ENCODE assay signal across 12 cellular contexts in genomic region chr9:111178361-111179043, GRCh38.
DNase-seq lines count a peak whose midpoint lies in the region; ATAC-seq lines count a peak whose summit lies in the region.
"Had no signal": no experiment of that assay in that cellular context is flagged by ENCODE, and none has a peak within 500 bp of the region (broad histone marks: within the 10 kb centered on the region; RNA-seq: fewer than 3 reads in every experiment).

No MANE protein-coding gene starts in this region.

- CTCF ChIA-PET in naive thymus-derived CD4-positive, alpha-beta T cell (lab: Charles Lee): interaction anchor here (0.6 kb wide), 1 partner anchor 58 kb away, joined by 3 read pairs; no protein-coding TSS in a partner anchor

- POLR2A ChIA-PET in naive thymus-derived CD4-positive, alpha-beta T cell (lab: Charles Lee): no interaction called here

- no peak overlapping the region for H3K27ac Mint-ChIP-seq in naive thymus-derived CD4-positive, alpha-beta T cell
- H3K27ac Mint-ChIP-seq: stimulated activated effector memory CD8-positive, alpha-beta T cell treated with anti-CD3 and anti-CD28 coated beads, Interleukin-12 subunit alpha, Interleukin-12 subunit beta, amount 100 ng/mL, for 72 hours had no signal

- no peaks in the 10 kb centered on the region for H3K36me3 ChIP-seq in endocrine pancreas (ENCODE audit: control insufficient read depth, insufficient read depth, low read length)
- H3K36me3 ChIP-seq in naive thymus-derived CD4-positive, alpha-beta T cell (ENCODE audit: control insufficient read depth in 2 of 3, insufficient read depth in 3 of 3, low read length in 3 of 3): no peaks in the 10 kb centered on the region
- H3K36me3 ChIP-seq: heart left ventricle had no signal

- intact Hi-C loops in naive thymus-derived CD4-positive, alpha-beta T cell (cut with micrococcal nuclease): no loop called here

- peaks cover 4 to 8% (median 4%) of the 10 kb centered on the region in 5 donors for H3K27me3 Mint-ChIP-seq in naive thymus-derived CD4-positive, alpha-beta T cell

- no peaks in the 10 kb centered on the region for H3K27me3 ChIP-seq in endocrine pancreas (ENCODE audit: control insufficient read depth, insufficient read depth, low read length)
- H3K27me3 ChIP-seq in naive thymus-derived CD4-positive, alpha-beta T cell (ENCODE audit: control insufficient read depth in 2 of 2, insufficient read depth in 2 of 2, low read length in 2 of 2): no peaks in the 10 kb centered on the region
- H3K27me3 ChIP-seq: heart left ventricle had no signal

- DNase-seq in EL: peak; percentile 87
- DNase-seq in NCI-H1930 (lab: John Stamatoyannopoulos, UW): peak; percentile 9 to 46
- peak; percentile 78 for DNase-seq in non-pigmented ciliary epithelial cell (ENCODE audit: low read depth)
- DNase-seq in NCI-H748 treated with DMSO at 0.1 percent for 48 hours (lab: John Stamatoyannopoulos, UW): no peak
- DNase-seq in NCI-H146 (lab: John Stamatoyannopoulos, UW): no peak
- DNase-seq in activated naive CD4-positive, alpha-beta T cell treated with anti-CD3 and anti-CD28 coated beads, Interleukin-2, amount 50 U/mL, for 16 hours: no peak
- DNase-seq in naive thymus-derived CD4-positive, alpha-beta T cell: no peak
- DNase-seq: heart left ventricle; NCI-H1048; stimulated activated CD4-positive, alpha-beta T cell treated with anti-CD3 and anti-CD28 coated beads, Interleukin-15, amount 100 ng/mL, for 24 hours had no signal

- ATAC-seq in naive thymus-derived CD4-positive, alpha-beta T cell: no peak
- ATAC-seq: stimulated activated effector memory CD8-positive, alpha-beta T cell treated with anti-CD3 and anti-CD28 coated beads, Interleukin-12 subunit alpha, Interleukin-12 subunit beta, amount 100 ng/mL, for 72 hours had no signal

- no peaks in the 10 kb centered on the region for H3K4me1 ChIP-seq in endocrine pancreas (ENCODE audit: control insufficient read depth, insufficient read depth, low read length)
- no peaks in the 10 kb centered on the region for H3K4me1 ChIP-seq in naive thymus-derived CD4-positive, alpha-beta T cell (ENCODE audit: control insufficient read depth in 2 of 2, insufficient read depth in 2 of 2, low read length in 2 of 2)
- H3K4me1 ChIP-seq: heart left ventricle had no signal

- H3K9me3 Mint-ChIP-seq in naive thymus-derived CD4-positive, alpha-beta T cell: peaks cover 0 to 9% (median 0%) of the 10 kb centered on the region in 11 donors
- H3K9me3 Mint-ChIP-seq: stimulated activated effector memory CD8-positive, alpha-beta T cell treated with anti-CD3 and anti-CD28 coated beads, Interleukin-12 subunit alpha, Interleukin-12 subunit beta, amount 100 ng/mL, for 72 hours had no signal

- H3K4me3 Mint-ChIP-seq in naive thymus-derived CD4-positive, alpha-beta T cell: no peak overlapping the region
- H3K4me3 Mint-ChIP-seq: stimulated activated effector memory CD8-positive, alpha-beta T cell treated with anti-CD3 and anti-CD28 coated beads, Interleukin-12 subunit alpha, Interleukin-12 subunit beta, amount 100 ng/mL, for 72 hours had no signal

- peak overlapping the region; percentile 16 for H3K4me3 ChIP-seq in endocrine pancreas (ENCODE audit: control insufficient read depth, insufficient read depth, low read length)
- no peak overlapping the region for H3K4me3 ChIP-seq in naive thymus-derived CD4-positive, alpha-beta T cell (ENCODE audit: low read length)
- H3K4me3 ChIP-seq: heart left ventricle had no signal

- peaks cover 0 to 2% (median 0%) of the 10 kb centered on the region in 7 donors for H3K4me1 Mint-ChIP-seq in naive thymus-derived CD4-positive, alpha-beta T cell
- H3K4me1 Mint-ChIP-seq: stimulated activated effector memory CD8-positive, alpha-beta T cell treated with anti-CD3 and anti-CD28 coated beads, Interleukin-12 subunit alpha, Interleukin-12 subunit beta, amount 100 ng/mL, for 72 hours had no signal

- no peaks in the 10 kb centered on the region for H3K36me3 Mint-ChIP-seq in naive thymus-derived CD4-positive, alpha-beta T cell
- H3K36me3 Mint-ChIP-seq: stimulated activated effector memory CD8-positive, alpha-beta T cell treated with anti-CD3 and anti-CD28 coated beads, Interleukin-12 subunit alpha, Interleukin-12 subunit beta, amount 100 ng/mL, for 72 hours had no signal

- H3K27ac ChIP-seq in naive thymus-derived CD4-positive, alpha-beta T cell (ENCODE audit: low read depth, low read length): no peak overlapping the region
- H3K27ac ChIP-seq: heart left ventricle had no signal

- no peak overlapping the region for H3K9ac ChIP-seq in endocrine pancreas (ENCODE audit: control insufficient read depth, insufficient read depth, low read length)

- no peaks in the 10 kb centered on the region for H3K9me3 ChIP-seq in endocrine pancreas (ENCODE audit: control insufficient read depth, low read length)
- no peaks in the 10 kb centered on the region for H3K9me3 ChIP-seq in naive thymus-derived CD4-positive, alpha-beta T cell (ENCODE audit: control insufficient read depth in 2 of 3, low read length in 3 of 3)

Comparison
In these comparisons a context has a peak if more than half of its experiments do, and no peak if none do; other contexts are left out.
1. DNase-seq: peak in EL (single experiment), NCI-H1930 (2 of 2) and non-pigmented ciliary epithelial cell (single experiment); none in NCI-H748 treated with DMSO at 0.1 percent for 48 hours (single experiment), NCI-H146 (single experiment), activated naive CD4-positive, alpha-beta T cell treated with anti-CD3 and anti-CD28 coated beads, Interleukin-2, amount 50 U/mL, for 16 hours (single experiment) and naive thymus-derived CD4-positive, alpha-beta T cell (0 of 9).